ENCODE assay signal across 8 cellular contexts in the genomic region with DNA sequence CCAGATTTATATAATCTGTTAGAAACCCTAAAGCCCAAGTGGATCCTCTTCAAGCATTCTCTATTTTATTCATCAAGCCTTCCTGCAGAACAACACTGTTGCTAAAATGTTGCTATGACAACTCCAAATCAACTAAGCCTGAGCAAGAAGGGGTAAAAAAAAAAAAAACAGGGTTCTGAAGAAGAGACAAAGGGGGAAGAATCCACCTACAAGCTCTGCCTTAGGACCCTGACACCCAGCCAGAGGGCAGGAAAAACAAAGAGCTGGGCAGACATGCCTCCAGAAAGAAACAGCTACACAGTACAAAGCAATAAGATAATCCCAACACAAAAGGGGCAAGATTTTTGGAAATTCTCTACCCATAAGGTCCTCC. TPM values are rescaled to one million over a fixed set of nuclear protein-coding genes. Genes with fewer than 3 reads are reported as not detected.
A peak's percentile ranks its signal among the peaks of the same experiment; 100 is the strongest.
DNase-seq lines count a peak whose midpoint lies in the region; ATAC-seq and TF ChIP-seq lines count a peak whose summit lies in the region.

No MANE protein-coding gene starts in this region.

- TF ChIP-seq CTCF in body of pancreas (IDR thresholded peaks at IDR 0.05), result no peak
- no peak for TF ChIP-seq CTCF in lower lobe of right lung (IDR thresholded peaks at IDR 0.05)

- ATAC-seq in body of pancreas (no peak), lower lobe of right lung (no peak), HG03025 (IDR thresholded peaks at IDR 0.05; ENCODE audit: low FRiP score, unreplicated experiment) (no peak), HG03432 (IDR thresholded peaks at IDR 0.05; ENCODE audit: unreplicated experiment) (no peak), GM18907 (IDR thresholded peaks at IDR 0.05; ENCODE audit: unreplicated experiment) (no peak)

- H3K4me3 ChIP-seq in body of pancreas, result peak overlapping the region; percentile 88 to 94
- H3K4me3 ChIP-seq in lower lobe of right lung, result peak overlapping the region; percentile 95
- H3K4me3 ChIP-seq in urinary bladder (ENCODE audit: low read depth, low read length), result peak overlapping the region; percentile 79

- peak overlapping the region in 3 of 4 donors; percentile 91 to 95 (median 92) for H3K27ac ChIP-seq in body of pancreas
- peak overlapping the region; percentile 98 for H3K27ac ChIP-seq in lower lobe of right lung
- peak overlapping the region; percentile 19 for H3K27ac ChIP-seq in urinary bladder (ENCODE audit: low read depth)

- peaks cover 21% of the 10 kb centered on the region for H3K4me1 ChIP-seq in body of pancreas
- H3K4me1 ChIP-seq in lower lobe of right lung, result peaks cover 36% of the 10 kb centered on the region
- H3K4me1 ChIP-seq in urinary bladder (ENCODE audit: insufficient read depth), result peaks cover 2% of the 10 kb centered on the region

- no peaks in the 10 kb centered on the region for H3K9me3 ChIP-seq in body of pancreas
- no peaks in the 10 kb centered on the region for H3K9me3 ChIP-seq in lower lobe of right lung

- peaks cover 14% of the 10 kb centered on the region for H3K36me3 Mint-ChIP-seq in activated naive CD4-positive, alpha-beta T cell treated with anti-CD3 and anti-CD28 coated beads, Interleukin-2, amount 50 U/mL, for 24 hours

- intact Hi-C loops in body of pancreas (cut with DNase I), result no loop called here
- intact Hi-C loops in lower lobe of right lung (cut with DNase I), result no loop called here

- peak overlapping the region; percentile 99 for H3K4me3 Mint-ChIP-seq in activated naive CD4-positive, alpha-beta T cell treated with anti-CD3 and anti-CD28 coated beads, Interleukin-2, amount 50 U/mL, for 24 hours

- no peak for DNase-seq in activated naive CD4-positive, alpha-beta T cell (lab: John Stamatoyannopoulos, UW)
- DNase-seq in body of pancreas (no peak), lower lobe of right lung (no peak)

- TF ChIP-seq POLR2A in body of pancreas (IDR thresholded peaks at IDR 0.05), result no peak

- H3K27me3 ChIP-seq in body of pancreas (no peaks in the 10 kb centered on the region), lower lobe of right lung (ENCODE audit: low read depth) (no peaks in the 10 kb centered on the region)

- peaks cover 0 to 15% of the 10 kb centered on the region in 2 donors for H3K36me3 ChIP-seq in body of pancreas (replicated peaks in 1 of 2; ENCODE audit: insufficient read depth in 1 of 2, low read depth in 2 of 2)
- H3K36me3 ChIP-seq in lower lobe of right lung, result peaks cover 43% of the 10 kb centered on the region
- no peaks in the 10 kb centered on the region for H3K36me3 ChIP-seq in urinary bladder (ENCODE audit: insufficient read depth)

- no peaks in the 10 kb centered on the region for H3K9me3 Mint-ChIP-seq in activated naive CD4-positive, alpha-beta T cell treated with anti-CD3 and anti-CD28 coated beads, Interleukin-2, amount 50 U/mL, for 24 hours

- no peaks in the 10 kb centered on the region for H3K27me3 Mint-ChIP-seq in activated naive CD4-positive, alpha-beta T cell treated with anti-CD3 and anti-CD28 coated beads, Interleukin-2, amount 50 U/mL, for 24 hours

- peaks cover 39% of the 10 kb centered on the region for H3K4me1 Mint-ChIP-seq in activated naive CD4-positive, alpha-beta T cell treated with anti-CD3 and anti-CD28 coated beads, Interleukin-2, amount 50 U/mL, for 24 hours

- peak overlapping the region; percentile 95 for H3K27ac Mint-ChIP-seq in activated naive CD4-positive, alpha-beta T cell treated with anti-CD3 and anti-CD28 coated beads, Interleukin-2, amount 50 U/mL, for 24 hours

RNA-seq across cellular contexts. Expression of a gene that starts 1.3 kb away (rescaled TPM):
- total RNA-seq in body of pancreas (10 to 100 TPM; 32.7 to 46.5 TPM), lower lobe of right lung (81.8 TPM), urinary bladder (46.7 TPM)
- polyA plus RNA-seq in urinary bladder, result 55.9 TPM

RNA-seq across cellular contexts. Expression of a gene that starts 5.8 kb away (rescaled TPM):
- 10 to 100 TPM; 49.4 to 90.8 TPM for total RNA-seq in body of pancreas
- total RNA-seq in lower lobe of right lung, result 63.2 TPM
- 23.1 TPM for total RNA-seq in urinary bladder
- 36.7 TPM for polyA plus RNA-seq in urinary bladder

RNA-seq across cellular contexts. Expression of a gene that starts 23.6 kb away (rescaled TPM):
- total RNA-seq in body of pancreas, result 10 to 100 TPM; 40.2 to 41.5 TPM
- 162 TPM for total RNA-seq in lower lobe of right lung
- total RNA-seq in urinary bladder, result 35.2 TPM
- polyA plus RNA-seq in urinary bladder, result 23.4 TPM

RNA-seq across cellular contexts. Expression of a gene that starts 25.2 kb away (rescaled TPM):
- total RNA-seq in body of pancreas (1 to 10 TPM; 3.1 to 4.9 TPM), lower lobe of right lung (63.7 TPM), urinary bladder (2.9 TPM)
- polyA plus RNA-seq in urinary bladder, result 5.1 TPM

RNA-seq across cellular contexts. Expression of a gene that starts 44.8 kb away (rescaled TPM):
- total RNA-seq in body of pancreas (1 to 10 TPM; 3.0 to 4.2 TPM), lower lobe of right lung (6.2 TPM), urinary bladder (12.2 TPM)
- 5.0 TPM for polyA plus RNA-seq in urinary bladder

Comparison
In these comparisons a context has a peak if more than half of its experiments do, and no peak if none do; other contexts are left out.
1. H3K27ac ChIP-seq: peak in every context shown above with its lines; median percentile 98 in lower lobe of right lung; 92 in body of pancreas; 19 in urinary bladder.